Comparison of ENCODE assay signal across 8 cellular contexts in genomic region chr6:52575490-52575868, GRCh38. TPM values are rescaled to one million over a fixed set of nuclear protein-coding genes. Genes with fewer than 3 reads are reported as not detected.
A peak's percentile ranks its signal among the peaks of the same experiment; 100 is the strongest.
DNase-seq lines count a peak whose midpoint lies in the region; ATAC-seq and TF ChIP-seq lines count a peak whose summit lies in the region.

No MANE protein-coding gene starts in this region.

- H3K36me3 ChIP-seq in A673 (ENCODE audit: insufficient read depth, low read length, poor library complexity, severe bottlenecking) = no peaks in the 10 kb centered on the region
- H3K36me3 ChIP-seq in HEK293 (ENCODE audit: control insufficient read depth in 2 of 2, insufficient read depth in 1 of 2, low read length in 2 of 2) = peaks cover 0 to 4% of the 10 kb centered on the region in 2 experiments; a peak in 1 of 3 replicates
- no peaks in the 10 kb centered on the region for H3K36me3 ChIP-seq in mammary epithelial cell (ENCODE audit: insufficient read depth, low read length)
- no peaks in the 10 kb centered on the region for H3K36me3 ChIP-seq in mucosa of rectum (ENCODE audit: control insufficient read depth in 2 of 2, insufficient read depth in 2 of 2, low read length in 2 of 2)

- DNase-seq in A673 (ENCODE audit: low spot score) (no peak), mammary epithelial cell (no peak), NCI-H774 (lab: John Stamatoyannopoulos, UW) (no peak), AG08395 (ENCODE audit: low spot score) (no peak)

- H3K27ac ChIP-seq in A673 (ENCODE audit: low read depth, low read length, poor library complexity, severe bottlenecking) = no peak overlapping the region
- H3K27ac ChIP-seq in HEK293 (ENCODE audit: extremely low read depth, low read depth, low read length) = no peak overlapping the region
- H3K27ac ChIP-seq in mammary epithelial cell (ENCODE audit: insufficient read depth, low read depth, low read length) = no peak overlapping the region
- H3K27ac ChIP-seq in mucosa of rectum (ENCODE audit: low read depth in 2 of 2, low read length in 2 of 2) = peak overlapping the region; percentile 51 to 85

- TF ChIP-seq CTCF in A673 (conservative IDR thresholded peaks at IDR 0.05; ENCODE audit: low read depth, low read length) = no peak
- no peak for TF ChIP-seq CTCF in HEK293 (tag by site-specific recombination; IDR thresholded peaks at IDR 0.05)
- no peak for TF ChIP-seq CTCF in mammary epithelial cell (conservative IDR thresholded peaks at IDR 0.05 in 1 of 2, IDR thresholded peaks at IDR 0.05 in 1 of 2; ENCODE audit: extremely low read depth in 1 of 2, insufficient read depth in 1 of 2, low read depth in 1 of 2, low read length in 2 of 2)

- dilution Hi-C loops in mammary epithelial cell (cut with HindIII; ENCODE audit: low sequenced_read_pairs) = no loop called here

- 77% methylated on average over 6 of the region's 10 CpGs for WGBS in mammary epithelial cell (ENCODE audit: low coverage, missing lambda C conversion rate)

- intact Hi-C loops in A673 (cut with micrococcal nuclease; ENCODE audit: unreplicated experiment) (no loop called here), mammary epithelial cell (cut with micrococcal nuclease) (no loop called here)

- H2AFZ ChIP-seq in mammary epithelial cell (ENCODE audit: low read depth, low read length) = no peak overlapping the region

- H3K4me3 ChIP-seq in A673 (ENCODE audit: low read depth, low read length, poor library complexity, severe bottlenecking) = peak overlapping the region; percentile 80
- H3K4me3 ChIP-seq in HEK293 (ENCODE audit: low read depth, low read length) = no peak overlapping the region; the same call in 1 of the 2 replicates
- peak overlapping the region; percentile 67 to 85 (median 83) for H3K4me3 ChIP-seq in mammary epithelial cell (replicated peaks in 1 of 3; ENCODE audit: insufficient read depth in 1 of 3, low read depth in 2 of 3, low read length in 3 of 3)
- peak overlapping the region; percentile 90 to 91 for H3K4me3 ChIP-seq in mucosa of rectum (ENCODE audit: low read length in 2 of 2)

- H3K9ac ChIP-seq in mammary epithelial cell (ENCODE audit: insufficient read depth, low read length) = no peak overlapping the region
- peak overlapping the region; percentile 76 to 78 for H3K9ac ChIP-seq in mucosa of rectum (ENCODE audit: low read depth in 1 of 2, low read length in 2 of 2)

- BruUV-seq in A673 (replicated peaks; lab: Mats Ljungman, UMichigan) (no TSS peak), mammary epithelial cell (replicated peaks; lab: Mats Ljungman, UMichigan) (no TSS peak)

- H3K9me3 ChIP-seq in A673 (ENCODE audit: low read depth, low read length, poor library complexity, severe bottlenecking) (no peaks in the 10 kb centered on the region), HEK293 (ENCODE audit: control insufficient read depth, insufficient read depth, low read depth, low read length) (no peaks in the 10 kb centered on the region), mammary epithelial cell (replicated peaks; ENCODE audit: insufficient read depth, low read length) (no peaks in the 10 kb centered on the region), mucosa of rectum (ENCODE audit: control insufficient read depth in 2 of 2, low read length in 2 of 2) (no peaks in the 10 kb centered on the region)

- in situ Hi-C loops in mammary epithelial cell (cut with MboI; ENCODE audit: low sequenced_read_pairs in 2 of 2) = loop anchor here in 1 of 2 donors (5.0 kb wide), 1 partner anchor 153 kb away; the partner anchor contains the start of gene EFHC1

- H3K79me2 ChIP-seq in mammary epithelial cell (ENCODE audit: insufficient read depth, low read length) = peaks cover 61% of the 10 kb centered on the region

- CTCF ChIA-PET in A673 (lab: Charles Lee) (interaction anchor here (1.0 to 1.1 kb wide), 2 partner anchors 22 to 88 kb away, joined by 3 read pairs; no protein-coding TSS in a partner anchor), HEK293 (lab: Yijun Ruan, JAX) (interaction anchor here (0.6 to 10.2 kb wide), 24 partner anchors 9 to 160 kb away, joined by 3 to 95 read pairs (median 4); no protein-coding TSS in a partner anchor), mammary epithelial cell (lab: Charles Lee; ENCODE audit: low non-redundant PET) (no interaction called here)

- H4K20me1 ChIP-seq in mammary epithelial cell (ENCODE audit: insufficient read depth, low read length) = no peaks in the 10 kb centered on the region

- no peak for ATAC-seq in HG02763 (IDR thresholded peaks at IDR 0.05; ENCODE audit: unreplicated experiment)
- ATAC-seq in HG03280 (IDR thresholded peaks at IDR 0.05; ENCODE audit: unreplicated experiment) = no peak

- H3K4me1 ChIP-seq in A673 (ENCODE audit: insufficient read depth, low read length, poor library complexity, severe bottlenecking) (peaks cover 3% of the 10 kb centered on the region), HEK293 (ENCODE audit: control insufficient read depth, insufficient read depth, low read length) (peaks cover 17% of the 10 kb centered on the region), mammary epithelial cell (ENCODE audit: insufficient read depth, low read length) (peaks cover 22% of the 10 kb centered on the region), mucosa of rectum (ENCODE audit: control insufficient read depth in 2 of 2, insufficient read depth in 2 of 2, low read length in 2 of 2) (peaks cover 34 to 39% of the 10 kb centered on the region in 2 donors)

- peak overlapping the region; percentile 93 for H3K4me2 ChIP-seq in mammary epithelial cell (ENCODE audit: insufficient read depth, low read depth, low read length)

- POLR2A ChIA-PET in A673 (lab: Charles Lee; ENCODE audit: low non-redundant PET) = no interaction called here
- POLR2A ChIA-PET in HEK293 (lab: Yijun Ruan, JAX) = interaction anchor here (1.0 to 2.1 kb wide), 4 partner anchors 22 to 156 kb away, joined by 3 to 14 read pairs (median 5); partner anchors contain the start of gene EFHC1

- H3K27me3 ChIP-seq in A673 (replicated peaks; ENCODE audit: insufficient read depth, low read depth, low read length, poor library complexity) (no peaks in the 10 kb centered on the region), mammary epithelial cell (ENCODE audit: insufficient read depth, low read length) (no peaks in the 10 kb centered on the region), mucosa of rectum (ENCODE audit: control insufficient read depth in 2 of 2, insufficient read depth in 2 of 2, low read length in 2 of 2) (no peaks in the 10 kb centered on the region)

TF ChIP-seq in HEK293, 187 proteins besides CTCF, POLR2A, EP300 and RAD21:
- TF ChIP-seq ZNF280C (tag by site-specific recombination; IDR thresholded peaks at IDR 0.05) (no peak), TRIM28 (IDR thresholded peaks at IDR 0.05; ENCODE audit: borderline replicate concordance, low read length) (peak; percentile 41; the same call in 1 of the 2 replicates)

RNA-seq across cellular contexts. Expression of gene TRAM2, which starts 1.4 kb away (rescaled TPM):
- total RNA-seq in A673 (2021) (20.9 and 21.9 TPM in 2 replicates), mammary epithelial cell (10 to 100 TPM; 12.5 to 16.9 TPM)
- polyA plus RNA-seq in mammary epithelial cell = 13.8 TPM
- 39.2 TPM for polyA minus RNA-seq in mammary epithelial cell

Comparison
In these comparisons a context has a peak if more than half of its experiments do, and no peak if none do; other contexts are left out.
1. H3K27ac ChIP-seq: peak in mucosa of rectum (2 of 2); none in A673 (single experiment), HEK293 (single experiment) and mammary epithelial cell (single experiment).